ENCODE assay signal across 16 cellular contexts in genomic region chr4:112167790-112168189, GRCh38. TPM values are rescaled to one million over a fixed set of nuclear protein-coding genes. Genes with fewer than 3 reads are reported as not detected.
DNase-seq lines count a peak whose midpoint lies in the region; ATAC-seq, FAIRE-seq and TF ChIP-seq lines count a peak whose summit lies in the region.
"Had no signal": no experiment of that assay in that cellular context is flagged by ENCODE, and none has a peak within 500 bp of the region (broad histone marks: within the 10 kb centered on the region; RNA-seq: fewer than 3 reads in every experiment).

No MANE protein-coding gene starts in this region.

- H3K9ac ChIP-seq in KMS-11, result peak overlapping the region; percentile 16; the same call in 1 of the 2 replicates

- H3K9me3 Mint-ChIP-seq in activated naive CD8-positive, alpha-beta T cell treated with anti-CD3 and anti-CD28 coated beads, Interleukin-2, amount 10 ng/mL, durations not matched to agents 7 days and 5 days, result peaks cover 4% of the 10 kb centered on the region
- H3K9me3 Mint-ChIP-seq in activated naive CD8-positive, alpha-beta T cell treated with anti-CD3 and anti-CD28 coated beads for 36 hours, result peaks cover 9% of the 10 kb centered on the region
- no peaks in the 10 kb centered on the region for H3K9me3 Mint-ChIP-seq in activated T-helper 17 cell treated with anti-CD3 and anti-CD28 coated beads, Interleukin-2, amount 50 U/mL, for 72 hours
- H3K9me3 Mint-ChIP-seq: HFFc6 had no signal

- H3K4me1 ChIP-seq in KMS-11 (ENCODE audit: low read depth, poor library complexity, severe bottlenecking) (peaks cover 72% of the 10 kb centered on the region), mucosa of descending colon (ENCODE audit: low read depth) (no peaks in the 10 kb centered on the region), left lung (no peaks in the 10 kb centered on the region)
- H3K4me1 ChIP-seq: colonic mucosa, upper lobe of left lung had no signal

- peak overlapping the region; percentile 96 for H3K4me2 ChIP-seq in KMS-11

- intact Hi-C loops in mucosa of descending colon (cut with DNase I, micrococcal nuclease) (no loop called here), left lung (cut with DNase I) (no loop called here)

- peaks cover 13% of the 10 kb centered on the region; the same call in 1 of the 2 replicates for H3K79me2 ChIP-seq in KMS-11 (ENCODE audit: insufficient read depth, low read depth)

- no peak for FAIRE-seq in RCC 7860 (lab: Jason Lieb, UNC)

- H3K27me3 Mint-ChIP-seq in activated naive CD8-positive, alpha-beta T cell treated with anti-CD3 and anti-CD28 coated beads, Interleukin-2, amount 10 ng/mL, durations not matched to agents 7 days and 5 days, result no peaks in the 10 kb centered on the region
- no peaks in the 10 kb centered on the region for H3K27me3 Mint-ChIP-seq in activated naive CD8-positive, alpha-beta T cell treated with anti-CD3 and anti-CD28 coated beads for 36 hours
- H3K27me3 Mint-ChIP-seq in activated T-helper 17 cell treated with anti-CD3 and anti-CD28 coated beads, Interleukin-2, amount 50 U/mL, for 72 hours, result no peaks in the 10 kb centered on the region
- H3K27me3 Mint-ChIP-seq: naive B cell had no signal

- peaks cover 28% of the 10 kb centered on the region for H3K4me1 Mint-ChIP-seq in activated naive CD8-positive, alpha-beta T cell treated with anti-CD3 and anti-CD28 coated beads, Interleukin-2, amount 10 ng/mL, durations not matched to agents 7 days and 5 days
- H3K4me1 Mint-ChIP-seq in activated naive CD8-positive, alpha-beta T cell treated with anti-CD3 and anti-CD28 coated beads for 36 hours, result peaks cover 36% of the 10 kb centered on the region
- peaks cover 23% of the 10 kb centered on the region for H3K4me1 Mint-ChIP-seq in activated T-helper 17 cell treated with anti-CD3 and anti-CD28 coated beads, Interleukin-2, amount 50 U/mL, for 72 hours

- no peak overlapping the region for H2AFZ ChIP-seq in KMS-11 (ENCODE audit: low read depth)

- H3K27ac Mint-ChIP-seq in activated naive CD8-positive, alpha-beta T cell treated with anti-CD3 and anti-CD28 coated beads, Interleukin-2, amount 10 ng/mL, durations not matched to agents 7 days and 5 days, result no peak overlapping the region
- H3K27ac Mint-ChIP-seq in activated naive CD8-positive, alpha-beta T cell treated with anti-CD3 and anti-CD28 coated beads for 36 hours, result no peak overlapping the region
- H3K27ac Mint-ChIP-seq in activated T-helper 17 cell treated with anti-CD3 and anti-CD28 coated beads, Interleukin-2, amount 50 U/mL, for 72 hours, result peak overlapping the region; percentile 20
- H3K27ac Mint-ChIP-seq: HFFc6 had no signal

- DNase-seq in activated naive CD8-positive, alpha-beta T cell treated with anti-CD3 and anti-CD28 coated beads, Interleukin-2, amount 10 ng/mL, durations not matched to agents 7 days and 5 days, result no peak
- DNase-seq in activated naive CD8-positive, alpha-beta T cell treated with anti-CD3 and anti-CD28 coated beads for 36 hours, result no peak
- DNase-seq in mucosa of descending colon, result no peak
- DNase-seq in RCC 7860 (ENCODE audit: low spot score), result no peak
- no peak for DNase-seq in left lung
- DNase-seq: colonic mucosa, DMS53, HFFc6, hypothalamus, left ventricle myocardium inferior, MV-4-11, naive B cell, upper lobe of left lung had no signal

- H3K9me3 ChIP-seq in mucosa of descending colon (no peaks in the 10 kb centered on the region), left lung (peaks cover 0 to 1% of the 10 kb centered on the region in 2 donors)
- H3K9me3 ChIP-seq: colonic mucosa, upper lobe of left lung had no signal

- peaks cover 10% of the 10 kb centered on the region for H3K36me3 Mint-ChIP-seq in activated naive CD8-positive, alpha-beta T cell treated with anti-CD3 and anti-CD28 coated beads, Interleukin-2, amount 10 ng/mL, durations not matched to agents 7 days and 5 days
- H3K36me3 Mint-ChIP-seq in activated naive CD8-positive, alpha-beta T cell treated with anti-CD3 and anti-CD28 coated beads for 36 hours, result peaks cover 40% of the 10 kb centered on the region
- no peaks in the 10 kb centered on the region for H3K36me3 Mint-ChIP-seq in activated T-helper 17 cell treated with anti-CD3 and anti-CD28 coated beads, Interleukin-2, amount 50 U/mL, for 72 hours (ENCODE audit: low read depth)

- H3K27ac ChIP-seq in KMS-11 (peak overlapping the region; percentile 75), left lung (no peak overlapping the region)
- H3K27ac ChIP-seq: colonic mucosa, left ventricle myocardium inferior, upper lobe of left lung had no signal

- POLR2A ChIA-PET in activated naive CD8-positive, alpha-beta T cell treated with anti-CD3 and anti-CD28 coated beads, Interleukin-2, amount 10 ng/mL, durations not matched to agents 7 days and 5 days (lab: Charles Lee), result no interaction called here

- H4K20me1 ChIP-seq in KMS-11 (ENCODE audit: insufficient read depth), result no peaks in the 10 kb centered on the region

- H3K36me3 ChIP-seq in KMS-11 (ENCODE audit: insufficient read depth) (no peaks in the 10 kb centered on the region), mucosa of descending colon (ENCODE audit: low read depth) (no peaks in the 10 kb centered on the region), left lung (no peaks in the 10 kb centered on the region)
- H3K36me3 ChIP-seq: colonic mucosa, left ventricle myocardium inferior, upper lobe of left lung had no signal

- no peaks in the 10 kb centered on the region for H3K27me3 ChIP-seq in KMS-11 (ENCODE audit: insufficient read depth, low read depth)
- H3K27me3 ChIP-seq in left lung, result no peaks in the 10 kb centered on the region
- H3K27me3 ChIP-seq: colonic mucosa, upper lobe of left lung had no signal

- ATAC-seq in activated naive CD8-positive, alpha-beta T cell treated with anti-CD3 and anti-CD28 coated beads, Interleukin-2, amount 10 ng/mL, durations not matched to agents 7 days and 5 days (ENCODE audit: low read depth), result peak; percentile 92
- ATAC-seq in activated T-helper 17 cell treated with anti-CD3 and anti-CD28 coated beads, Interleukin-2, amount 50 U/mL, for 72 hours (replicated peaks), result peak; percentile 83
- peak; percentile 33 for ATAC-seq in mucosa of descending colon
- no peak for ATAC-seq in left lung
- ATAC-seq in GM19452 (IDR thresholded peaks at IDR 0.05; ENCODE audit: unreplicated experiment), result no peak

- H3K4me3 ChIP-seq in KMS-11 (IDR thresholded peaks at IDR 0.05; ENCODE audit: insufficient read depth, low read depth, low read length), result no peak overlapping the region
- no peak overlapping the region for H3K4me3 ChIP-seq in mucosa of descending colon
- H3K4me3 ChIP-seq in left lung, result no peak overlapping the region
- H3K4me3 ChIP-seq: colonic mucosa, left ventricle myocardium inferior, upper lobe of left lung had no signal

- H3K4me3 Mint-ChIP-seq in activated naive CD8-positive, alpha-beta T cell treated with anti-CD3 and anti-CD28 coated beads, Interleukin-2, amount 10 ng/mL, durations not matched to agents 7 days and 5 days, result no peak overlapping the region
- H3K4me3 Mint-ChIP-seq in activated naive CD8-positive, alpha-beta T cell treated with anti-CD3 and anti-CD28 coated beads for 36 hours, result no peak overlapping the region
- peak overlapping the region; percentile 17 for H3K4me3 Mint-ChIP-seq in activated T-helper 17 cell treated with anti-CD3 and anti-CD28 coated beads, Interleukin-2, amount 50 U/mL, for 72 hours
- H3K4me3 Mint-ChIP-seq: HFFc6, naive B cell had no signal

- TF ChIP-seq CTCF in KMS-11 (conservative IDR thresholded peaks at IDR 0.05; ENCODE audit: low read depth, low read length) (no peak), mucosa of descending colon (IDR thresholded peaks at IDR 0.05) (no peak), left lung (IDR thresholded peaks at IDR 0.05) (no peak)

RNA-seq across cellular contexts. Expression of gene FAM241A, which starts 22.5 kb away (rescaled TPM):
- 1 to 10 TPM; 1.9 to 2.0 TPM for total RNA-seq in activated naive CD8-positive, alpha-beta T cell treated with anti-CD3 and anti-CD28 coated beads, Interleukin-2, amount 10 ng/mL, durations not matched to agents 7 days and 5 days
- total RNA-seq in activated naive CD8-positive, alpha-beta T cell treated with anti-CD3 and anti-CD28 coated beads for 36 hours, result 1 to 10 TPM; 7.4 to 7.5 TPM
- total RNA-seq in activated T-helper 17 cell treated with anti-CD3 and anti-CD28 coated beads, Interleukin-2, amount 50 U/mL, for 72 hours, result 1 to 10 TPM; 3.0 to 3.8 TPM
- total RNA-seq in mucosa of descending colon (1 to 10 TPM in 2 of 3 donors, under 1 TPM in 1; 0.75 to 2.1 (median 1.8) TPM), left lung (1 to 10 TPM; 3.3 to 5.0 TPM)

Comparison
In these comparisons a context has a peak if more than half of its experiments do, and no peak if none do; other contexts are left out.
1. ATAC-seq: peak in activated naive CD8-positive, alpha-beta T cell treated with anti-CD3 and anti-CD28 coated beads, Interleukin-2, amount 10 ng/mL, durations not matched to agents 7 days and 5 days (single experiment), activated T-helper 17 cell treated with anti-CD3 and anti-CD28 coated beads, Interleukin-2, amount 50 U/mL, for 72 hours (single experiment) and mucosa of descending colon (single experiment); none in left lung (single experiment) and GM19452 (single experiment).